Comparison of ENCODE assay signal across 8 cellular contexts in genomic region chr5:142965258-142966145, GRCh38.
A peak's percentile ranks its signal among the peaks of the same experiment; 100 is the strongest.
DNase-seq lines count a peak whose midpoint lies in the region; TF ChIP-seq lines count a peak whose summit lies in the region.
"Not testable (repeated sequence)": the region's sequence is repeated elsewhere in the genome, so short reads cannot be mapped to it uniquely, and the experiment has no call there.

No MANE protein-coding gene starts in this region.

- not testable (repeated sequence) for H3F3A ChIP-seq in neural progenitor cell (ENCODE audit: low read depth)

- not testable (repeated sequence) for H3K27me3 Mint-ChIP-seq in CD14-positive monocyte (ENCODE audit: low read depth in 3 of 3); HFFc6 (ENCODE audit: insufficient read depth); activated naive CD8-positive, alpha-beta T cell treated with anti-CD3 and anti-CD28 coated beads for 36 hours; immature natural killer cell (ENCODE audit: low read depth in 3 of 3); neural progenitor cell (ENCODE audit: insufficient read depth, low read depth)

- not testable (repeated sequence) for H3K9ac ChIP-seq in neural progenitor cell

- TF ChIP-seq POLR2A in Peyer's patch (IDR thresholded peaks at IDR 0.05); thyroid gland (IDR thresholded peaks at IDR 0.05): not testable (repeated sequence)

- H3K9me3 Mint-ChIP-seq in CD14-positive monocyte; HFFc6; activated naive CD8-positive, alpha-beta T cell treated with anti-CD3 and anti-CD28 coated beads for 36 hours; immature natural killer cell; neural progenitor cell: not testable (repeated sequence)

- not testable (repeated sequence) for H3K27ac ChIP-seq in Peyer's patch, neural progenitor cell, thyroid gland
- peak overlapping the region; percentile 13 for H3K27ac ChIP-seq in epithelial cell of prostate

- TF ChIP-seq CTCF in CD14-positive monocyte (IDR thresholded peaks at IDR 0.05) (peak; percentile 75), HFFc6 (IDR thresholded peaks at IDR 0.05) (peak; percentile 72), Peyer's patch (IDR thresholded peaks at IDR 0.05) (peak in 4 of 6 experiments; percentile 32 to 48 (median 45)), neural progenitor cell (IDR thresholded peaks at IDR 0.05) (peak; percentile 58), thyroid gland (IDR thresholded peaks at IDR 0.05) (peak in 5 of 6 experiments; percentile 33 to 64 (median 56))

- H3K4me3 ChIP-seq in Peyer's patch; neural progenitor cell; thyroid gland (replicated peaks in 1 of 3): not testable (repeated sequence)

- H3K4me1 Mint-ChIP-seq in CD14-positive monocyte, result peaks cover 30% of the 10 kb centered on the region
- H3K4me1 Mint-ChIP-seq in HFFc6 (ENCODE audit: low read depth), result peaks cover 13% of the 10 kb centered on the region
- peaks cover 11% of the 10 kb centered on the region for H3K4me1 Mint-ChIP-seq in activated naive CD8-positive, alpha-beta T cell treated with anti-CD3 and anti-CD28 coated beads for 36 hours
- H3K4me1 Mint-ChIP-seq in immature natural killer cell, result peaks cover 90 to 99% of the 10 kb centered on the region in 2 donors
- not testable (repeated sequence) for H3K4me1 Mint-ChIP-seq in neural progenitor cell

- not testable (repeated sequence) for H3K4me2 ChIP-seq in neural progenitor cell

- H3K4me3 Mint-ChIP-seq in CD14-positive monocyte (peak overlapping the region in 1 of 2 donors; percentile 29), immature natural killer cell (peak overlapping the region in 3 of 5 donors; percentile 7 to 39 (median 29))
- H3K4me3 Mint-ChIP-seq in HFFc6; activated naive CD8-positive, alpha-beta T cell treated with anti-CD3 and anti-CD28 coated beads for 36 hours; neural progenitor cell: not testable (repeated sequence)

- H3K27me3 ChIP-seq in Peyer's patch, neural progenitor cell, thyroid gland: not testable (repeated sequence)

- not testable (repeated sequence) for DNase-seq in CD14-positive monocyte (ENCODE audit: low spot score); HFFc6; epithelial cell of prostate (ENCODE audit: low read depth, low spot score)
- peak in 1 of 3 donors; percentile 54 for DNase-seq in Peyer's patch
- peak; percentile 22 for DNase-seq in activated naive CD8-positive, alpha-beta T cell treated with anti-CD3 and anti-CD28 coated beads for 36 hours
- DNase-seq in immature natural killer cell, result peak; percentile 32 to 59 (median 56)
- peak; percentile 7 for DNase-seq in neural progenitor cell (ENCODE audit: low spot score)
- peak; percentile 60 to 62 for DNase-seq in thyroid gland

- H4K20me1 ChIP-seq in neural progenitor cell (ENCODE audit: low read depth), result not testable (repeated sequence)

- peaks cover 70 to 82% of the 10 kb centered on the region in 2 donors for H3K36me3 Mint-ChIP-seq in CD14-positive monocyte
- not testable (repeated sequence) for H3K36me3 Mint-ChIP-seq in HFFc6 (ENCODE audit: low read depth); neural progenitor cell
- H3K36me3 Mint-ChIP-seq in activated naive CD8-positive, alpha-beta T cell treated with anti-CD3 and anti-CD28 coated beads for 36 hours, result peaks cover 21% of the 10 kb centered on the region
- H3K36me3 Mint-ChIP-seq in immature natural killer cell, result peaks cover 17 to 43% (median 36%) of the 10 kb centered on the region in 3 donors

- H3K27ac Mint-ChIP-seq in CD14-positive monocyte (peak overlapping the region; percentile 60 to 86 (median 77)), immature natural killer cell (peak overlapping the region; percentile 84 to 96 (median 90))
- not testable (repeated sequence) for H3K27ac Mint-ChIP-seq in HFFc6; activated naive CD8-positive, alpha-beta T cell treated with anti-CD3 and anti-CD28 coated beads for 36 hours; neural progenitor cell

- not testable (repeated sequence) for H3K4me1 ChIP-seq in Peyer's patch, neural progenitor cell, thyroid gland

- H3K9me3 ChIP-seq in Peyer's patch; neural progenitor cell (ENCODE audit: low read depth); thyroid gland: not testable (repeated sequence)

- not testable (repeated sequence) for H3K79me2 ChIP-seq in neural progenitor cell (ENCODE audit: low read depth)

- not testable (repeated sequence) for H2AFZ ChIP-seq in neural progenitor cell (replicated peaks)

- intact Hi-C loops in CD14-positive monocyte (cut with micrococcal nuclease); thyroid gland (cut with DNase I): not testable (repeated sequence)

- H3K36me3 ChIP-seq in Peyer's patch, neural progenitor cell, thyroid gland: not testable (repeated sequence)

- 41 to 65% methylated on average over 17 of the region's 17 CpGs for WGBS in thyroid gland, 2 donors
